Comparison of ENCODE assay signal across 8 cellular contexts in the genomic region with DNA sequence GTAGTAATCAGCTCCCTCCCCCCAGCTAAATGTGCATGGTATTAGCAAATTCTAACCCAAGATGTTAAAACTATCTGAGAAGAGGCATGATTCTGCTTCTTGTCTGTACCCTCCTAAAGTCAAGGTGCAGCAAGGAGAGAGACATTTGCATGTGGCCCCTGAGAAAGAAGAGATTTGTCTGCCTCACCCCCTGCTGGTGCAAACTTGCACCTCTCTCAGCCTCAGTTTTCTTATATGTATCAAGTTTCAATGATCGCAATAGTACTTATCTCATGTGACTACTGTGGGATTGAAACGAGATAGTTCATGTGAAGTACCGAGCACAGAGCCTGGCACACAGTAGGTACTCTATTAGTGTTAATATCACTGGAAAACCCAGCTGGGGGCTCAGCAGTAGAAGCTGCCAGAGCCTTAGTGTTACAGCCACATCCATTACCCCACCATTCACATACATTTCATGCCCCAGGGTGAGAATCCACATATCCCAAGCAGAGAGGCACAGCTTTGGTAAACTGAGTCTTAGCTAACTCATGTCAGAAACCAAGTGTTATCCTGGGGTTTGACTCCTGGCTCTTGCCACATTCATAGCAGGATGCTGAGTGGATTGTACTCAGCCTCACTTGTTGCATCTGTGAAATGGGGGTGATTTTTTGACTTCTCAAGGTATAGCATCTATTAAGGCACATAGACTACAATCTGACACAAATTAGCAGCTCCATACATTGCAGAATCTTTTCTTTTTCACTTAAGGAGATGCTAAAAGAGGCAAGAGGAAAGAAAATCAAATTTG. TPM values are rescaled to one million over a fixed set of nuclear protein-coding genes. Genes with fewer than 3 reads are reported as not detected.
DNase-seq lines count a peak whose midpoint lies in the region; ATAC-seq and TF ChIP-seq lines count a peak whose summit lies in the region.

No MANE protein-coding gene starts in this region.

- peak overlapping the region; percentile 42; the same call in 1 of the 2 replicates for H2BK20ac ChIP-seq in IMR-90 (ENCODE audit: low read depth, low read length)

- H2BK5ac ChIP-seq in IMR-90 (ENCODE audit: low read depth, low read length, poor library complexity, severe bottlenecking): peak overlapping the region; percentile 97

- peak overlapping the region; percentile 55; the same call in 1 of the 2 replicates for H3K14ac ChIP-seq in IMR-90 (replicated peaks; ENCODE audit: low read depth, low read length)

- in situ Hi-C loops in IMR-90 (cut with MboI; ENCODE audit: low sequenced_read_pairs): loop anchor here (25.0 kb wide), 1 partner anchor 577 kb away; no protein-coding TSS in a partner anchor

- peaks cover 100% of the 10 kb centered on the region for H3K4me1 Mint-ChIP-seq in activated CD4-positive, alpha-beta T cell treated with anti-CD3 and anti-CD28 coated beads for 36 hours
- H3K4me1 Mint-ChIP-seq in central memory CD8-positive, alpha-beta T cell: peaks cover 97% of the 10 kb centered on the region
- peaks cover 100% of the 10 kb centered on the region for H3K4me1 Mint-ChIP-seq in stimulated activated naive CD8-positive, alpha-beta T cell treated with anti-CD3 and anti-CD28 coated beads, Interleukin-15, amount 100 ng/mL, for 72 hours

- H3K9me1 ChIP-seq in IMR-90 (ENCODE audit: insufficient read depth, low read length): peaks cover 59% of the 10 kb centered on the region

- H2AFZ ChIP-seq in IMR-90 (replicated peaks; ENCODE audit: low read length, poor library complexity): no peak overlapping the region

- dilution Hi-C loops in IMR-90 (cut with HindIII; ENCODE audit: low sequenced_read_pairs, unreplicated experiment): no loop called here

- peak overlapping the region; percentile 39; the same call in 1 of the 2 replicates for H4K5ac ChIP-seq in IMR-90 (ENCODE audit: low read depth, low read length)

- H4K8ac ChIP-seq in IMR-90 (ENCODE audit: low read depth in 2 of 2, low read length in 2 of 2): peak overlapping the region; percentile 17 to 58; a peak in 3 of 4 replicates

- no peak for TF ChIP-seq POLR2A in IMR-90 (IDR thresholded peaks at IDR 0.05; ENCODE audit: low read depth, low read length)

- H3K27ac Mint-ChIP-seq in activated CD4-positive, alpha-beta T cell treated with anti-CD3 and anti-CD28 coated beads for 36 hours: peak overlapping the region; percentile 98
- H3K27ac Mint-ChIP-seq in central memory CD8-positive, alpha-beta T cell (ENCODE audit: low read depth): peak overlapping the region; percentile 99
- H3K27ac Mint-ChIP-seq in stimulated activated naive CD8-positive, alpha-beta T cell treated with anti-CD3 and anti-CD28 coated beads, Interleukin-15, amount 100 ng/mL, for 72 hours: peak overlapping the region; percentile 4 to 27

- no TSS peak for BruUV-seq in IMR-90 (replicated peaks; lab: Mats Ljungman, UMichigan)

- peak; percentile 23; the same call in 1 of the 2 replicates for TF ChIP-seq CTCF in IMR-90 (conservative IDR thresholded peaks at IDR 0.05; ENCODE audit: low read depth, low read length)

- ATAC-seq in activated CD4-positive, alpha-beta T cell treated with anti-CD3 and anti-CD28 coated beads for 36 hours: peak; percentile 12
- no peak for ATAC-seq in IMR-90 (ENCODE audit: low read depth)
- ATAC-seq in central memory CD8-positive, alpha-beta T cell (replicated peaks; ENCODE audit: extremely low read depth, poor library complexity, severe bottlenecking): no peak
- ATAC-seq in stimulated activated naive CD8-positive, alpha-beta T cell treated with anti-CD3 and anti-CD28 coated beads, Interleukin-15, amount 100 ng/mL, for 72 hours: no peak
- ATAC-seq in HG02763 (IDR thresholded peaks at IDR 0.05; ENCODE audit: unreplicated experiment): no peak

- DNase-seq in activated CD4-positive, alpha-beta T cell treated with anti-CD3 and anti-CD28 coated beads for 36 hours: peak; percentile 76
- no peak for DNase-seq in activated CD4-positive, alpha-beta T cell treated with anti-CD3 and anti-CD28 coated beads for 1 hour
- peak; percentile 31 for DNase-seq in IMR-90
- DNase-seq in central memory CD8-positive, alpha-beta T cell (ENCODE audit: low spot score in 2 of 2): peak in 1 of 2 donors; percentile 53
- DNase-seq in stimulated activated naive CD8-positive, alpha-beta T cell treated with anti-CD3 and anti-CD28 coated beads, Interleukin-15, amount 100 ng/mL, for 72 hours: peak in 1 of 2 donors; percentile 53
- DNase-seq in islet precursor cell: no peak
- DNase-seq in NCI-H2227 (lab: John Stamatoyannopoulos, UW; ENCODE audit: unreplicated experiment): no peak

- peak overlapping the region; percentile 45; the same call in 1 of the 2 replicates for H3K27ac ChIP-seq in IMR-90 (ENCODE audit: insufficient read depth, low read length)

- no peaks in the 10 kb centered on the region for H3K27me3 Mint-ChIP-seq in activated CD4-positive, alpha-beta T cell treated with anti-CD3 and anti-CD28 coated beads for 36 hours
- H3K27me3 Mint-ChIP-seq in central memory CD8-positive, alpha-beta T cell: no peaks in the 10 kb centered on the region
- H3K27me3 Mint-ChIP-seq in stimulated activated naive CD8-positive, alpha-beta T cell treated with anti-CD3 and anti-CD28 coated beads, Interleukin-15, amount 100 ng/mL, for 72 hours: no peaks in the 10 kb centered on the region

- POLR2A ChIA-PET in activated CD4-positive, alpha-beta T cell treated with anti-CD3 and anti-CD28 coated beads for 36 hours (lab: Charles Lee): interaction anchor here (0.9 to 1.8 kb wide), 2 partner anchors 12 to 15 kb away, joined by 3 to 13 read pairs; no protein-coding TSS in a partner anchor
- POLR2A ChIA-PET in IMR-90 (lab: Charles Lee; ENCODE audit: unreplicated experiment): interaction anchor here (1.4 kb wide), 1 partner anchor 12 kb away, joined by 3 read pairs; no protein-coding TSS in a partner anchor

- 0% methylated on average over 1 of the region's 3 CpGs; no CpG with 5 or more reads in 1 of the 2 experiments for whole genome bisulfite sequencing in IMR-90 (ENCODE audit: extremely low coverage in 2 of 2, insufficient read length in 1 of 2), 2 experiments

- H3K36me3 Mint-ChIP-seq in activated CD4-positive, alpha-beta T cell treated with anti-CD3 and anti-CD28 coated beads for 36 hours (ENCODE audit: low read depth): peaks cover 58% of the 10 kb centered on the region
- H3K36me3 Mint-ChIP-seq in central memory CD8-positive, alpha-beta T cell (ENCODE audit: insufficient read depth): peaks cover 57% of the 10 kb centered on the region

- peak overlapping the region; percentile 14; the same call in 1 of the 2 replicates for H3K4me2 ChIP-seq in IMR-90 (ENCODE audit: low read depth, low read length)

- no peaks in the 10 kb centered on the region for H3K9me3 ChIP-seq in IMR-90 (ENCODE audit: control insufficient read depth, insufficient read depth, low read length)

- peak overlapping the region; percentile 22; the same call in 1 of the 3 replicates for H2BK15ac ChIP-seq in IMR-90 (ENCODE audit: low read depth, low read length)

- peak overlapping the region; percentile 32; the same call in 1 of the 2 replicates for H2BK120ac ChIP-seq in IMR-90 (ENCODE audit: low read depth, low read length)

- peak overlapping the region; percentile 49; the same call in 1 of the 2 replicates for H2AK5ac ChIP-seq in IMR-90 (ENCODE audit: low read depth, low read length)

- CTCF ChIA-PET in activated CD4-positive, alpha-beta T cell treated with anti-CD3 and anti-CD28 coated beads for 36 hours (lab: Charles Lee): interaction anchor here (0.6 to 8.6 kb wide), 18 partner anchors 9 to 239 kb away, joined by 3 to 56 read pairs (median 5); no protein-coding TSS in a partner anchor
- CTCF ChIA-PET in IMR-90 (lab: Yijun Ruan, JAX): no interaction called here

- H3K4me3 ChIP-seq in IMR-90 (ENCODE audit: insufficient read depth, low read depth, low read length): no peak overlapping the region

- H3K4me1 ChIP-seq in IMR-90 (ENCODE audit: control insufficient read depth, insufficient read depth, low read length): peaks cover 60% of the 10 kb centered on the region

- TF ChIP-seq RAD21 in IMR-90 (IDR thresholded peaks at IDR 0.05; ENCODE audit: low read length): no peak

- H3K9me3 Mint-ChIP-seq in activated CD4-positive, alpha-beta T cell treated with anti-CD3 and anti-CD28 coated beads for 36 hours (ENCODE audit: low read depth): no peaks in the 10 kb centered on the region
- H3K9me3 Mint-ChIP-seq in central memory CD8-positive, alpha-beta T cell: no peaks in the 10 kb centered on the region
- no peaks in the 10 kb centered on the region for H3K9me3 Mint-ChIP-seq in stimulated activated naive CD8-positive, alpha-beta T cell treated with anti-CD3 and anti-CD28 coated beads, Interleukin-15, amount 100 ng/mL, for 72 hours

- H3K27me3 ChIP-seq in IMR-90 (ENCODE audit: control insufficient read depth, insufficient read depth, low read length): no peaks in the 10 kb centered on the region

- H3K9ac ChIP-seq in IMR-90 (ENCODE audit: low read depth, low read length): no peak overlapping the region

- H4K20me1 ChIP-seq in IMR-90 (ENCODE audit: insufficient read depth, low read length): peaks cover 100% of the 10 kb centered on the region

- peak overlapping the region; percentile 28; the same call in 1 of the 2 replicates for H3K23ac ChIP-seq in IMR-90 (ENCODE audit: low read depth, low read length)

- peaks cover 5 to 90% of the 10 kb centered on the region in 2 experiments for H3K79me1 ChIP-seq in IMR-90 (ENCODE audit: low read depth in 1 of 2, low read length in 2 of 2)

- H3K4me3 Mint-ChIP-seq in activated CD4-positive, alpha-beta T cell treated with anti-CD3 and anti-CD28 coated beads for 36 hours: peak overlapping the region; percentile 24
- peak overlapping the region; percentile 63 for H3K4me3 Mint-ChIP-seq in central memory CD8-positive, alpha-beta T cell
- H3K4me3 Mint-ChIP-seq in stimulated activated naive CD8-positive, alpha-beta T cell treated with anti-CD3 and anti-CD28 coated beads, Interleukin-15, amount 100 ng/mL, for 72 hours: peak overlapping the region; percentile 13 to 43

- peak overlapping the region; percentile 39 for H3K4ac ChIP-seq in IMR-90 (ENCODE audit: low read depth, low read length)

- intact Hi-C loops in activated CD4-positive, alpha-beta T cell treated with anti-CD3 and anti-CD28 coated beads for 36 hours (cut with DNase I, micrococcal nuclease): loop anchor here in 1 of 2 experiments (5.0 kb wide), 1 partner anchor 247 kb away; the partner anchor contains the start of genes APIP and PDHX
- intact Hi-C loops in IMR-90 (cut with micrococcal nuclease): no loop called here

- 0 out of 2 replicates have a peak overlapping the region, but pooled peaks have one; percentile 5 for H4K91ac ChIP-seq in IMR-90 (ENCODE audit: insufficient read depth, low read depth, low read length)

- H3K56ac ChIP-seq in IMR-90 (ENCODE audit: extremely low read depth, insufficient read depth, low read length): 0 out of 2 replicates have a peak overlapping the region, but pooled peaks have one; percentile 19

- H2AK9ac ChIP-seq in IMR-90 (replicated peaks; ENCODE audit: low read depth, low read length, poor library complexity): no peak overlapping the region

- H3K18ac ChIP-seq in IMR-90 (ENCODE audit: low read depth, low read length): peak overlapping the region; percentile 46; the same call in 1 of the 2 replicates

- H3K36me3 ChIP-seq in IMR-90 (ENCODE audit: control insufficient read depth, insufficient read depth, low read length): peaks cover 33% of the 10 kb centered on the region

RNA-seq across cellular contexts. Expression of gene CD44, which starts 24.9 kb away (rescaled TPM):
- 100 to 1,000 TPM; 357 to 435 TPM for total RNA-seq in activated CD4-positive, alpha-beta T cell treated with anti-CD3 and anti-CD28 coated beads for 36 hours
- total RNA-seq in IMR-90 (2012; rRNA removed): 341 and 357 TPM in 2 replicates
- polyA plus RNA-seq in IMR-90 (2012; rRNA removed): 947 and 1,094 TPM in 2 replicates
- 502 and 1,091 TPM in 2 replicates for polyA plus RNA-seq in IMR-90 (2012; cell fraction: cytosol; rRNA removed)
- polyA plus RNA-seq in IMR-90 (2012; cell fraction: nucleus; rRNA removed; ENCODE audit: low replicate concordance): 461 and 652 TPM in 2 replicates

Comparison
In these comparisons a context has a peak if more than half of its experiments do, and no peak if none do; other contexts are left out.
1. DNase-seq: peak in activated CD4-positive, alpha-beta T cell treated with anti-CD3 and anti-CD28 coated beads for 36 hours (single experiment) and IMR-90 (single experiment); none in activated CD4-positive, alpha-beta T cell treated with anti-CD3 and anti-CD28 coated beads for 1 hour (single experiment), islet precursor cell (single experiment) and NCI-H2227 (single experiment).
2. H3K27ac Mint-ChIP-seq: peak in every context shown above with its lines; median percentile 99 in central memory CD8-positive, alpha-beta T cell; 98 in activated CD4-positive, alpha-beta T cell treated with anti-CD3 and anti-CD28 coated beads for 36 hours; 16 in stimulated activated naive CD8-positive, alpha-beta T cell treated with anti-CD3 and anti-CD28 coated beads, Interleukin-15, amount 100 ng/mL, for 72 hours.
3. Peak in every context shown above with its lines, with median percentiles within 50 percentile points of each other: H3K4me3 Mint-ChIP-seq.